Comparison of ENCODE assay signal across 16 cellular contexts in the genomic region with DNA sequence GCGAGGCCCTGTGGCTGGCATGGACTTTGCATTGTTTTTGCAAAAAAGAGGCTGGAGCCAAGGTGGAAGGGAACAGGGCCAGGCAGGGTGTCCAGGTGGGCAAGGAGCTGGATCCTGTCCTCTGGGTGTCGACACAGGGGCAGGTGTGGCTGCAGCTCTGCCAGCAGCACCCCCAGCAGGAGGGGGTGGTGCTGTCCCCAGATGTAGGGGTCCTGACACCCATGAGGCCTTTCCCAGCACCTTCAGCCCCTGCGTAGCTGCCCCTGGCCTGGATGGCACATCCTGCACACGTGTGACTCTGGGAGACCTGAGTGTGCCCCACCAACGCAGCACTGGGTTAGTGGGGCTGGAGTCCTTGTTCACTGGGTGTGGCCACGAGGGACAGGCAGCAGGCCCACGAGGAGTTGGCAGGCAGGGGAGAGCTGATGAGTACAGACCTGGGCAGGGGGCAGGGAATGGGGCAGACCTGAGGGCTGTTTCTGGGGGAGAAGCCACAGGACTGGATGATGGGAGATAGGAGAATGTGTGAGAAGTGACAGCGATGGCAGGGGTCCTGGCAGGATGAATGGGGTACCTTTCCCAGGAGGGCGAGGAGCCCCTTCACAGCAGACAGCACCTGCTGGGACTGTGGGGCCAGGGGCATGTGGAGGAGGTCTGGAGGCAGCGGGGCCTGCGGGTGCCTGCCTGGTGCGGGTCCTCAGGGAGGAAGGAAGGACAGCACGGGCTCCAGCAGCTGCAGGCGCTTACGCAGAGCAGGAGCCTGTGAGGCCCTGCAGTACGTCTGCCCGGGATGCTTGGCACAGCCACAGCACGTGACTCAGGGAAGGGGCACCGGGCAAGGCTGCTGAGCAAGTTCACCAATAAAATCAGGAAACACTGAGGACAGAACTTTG. TPM values are rescaled to one million over a fixed set of nuclear protein-coding genes. Genes with fewer than 3 reads are reported as not detected.
DNase-seq lines count a peak whose midpoint lies in the region; ATAC-seq and TF ChIP-seq lines count a peak whose summit lies in the region.
"Had no signal": no experiment of that assay in that cellular context is flagged by ENCODE, and none has a peak within 500 bp of the region (broad histone marks: within the 10 kb centered on the region; RNA-seq: fewer than 3 reads in every experiment).

No MANE protein-coding gene starts in this region.

- no peak overlapping the region for H2AFZ ChIP-seq in neuronal stem cell (ENCODE audit: low read length)

- no peak overlapping the region for H2BK5ac ChIP-seq in neuronal stem cell (ENCODE audit: low read length)

- H3K27ac ChIP-seq in BLaER1 (no peak overlapping the region), neuronal stem cell (replicated peaks; ENCODE audit: low read length) (no peak overlapping the region)

- H3K27me3 ChIP-seq in BLaER1 (peaks cover 8% of the 10 kb centered on the region), neuronal stem cell (ENCODE audit: control insufficient read depth in 3 of 3, insufficient read depth in 3 of 3, low read depth in 1 of 3, low read length in 3 of 3) (peaks cover 0 to 15% (median 14%) of the 10 kb centered on the region in 3 experiments)

- H3K4me2 ChIP-seq in BLaER1 (peak overlapping the region; percentile 30), neuronal stem cell (ENCODE audit: insufficient read depth, low read length, poor library complexity, severe bottlenecking) (no peak overlapping the region)

- ATAC-seq in stimulated activated naive CD8-positive, alpha-beta T cell treated with anti-CD3 and anti-CD28 coated beads, Interleukin-15, Interleukin-2, amounts not matched to agents 100 U/mL and 50 U/mL, for 24 hours = no peak
- ATAC-seq: HepG2 had no signal

- no peak overlapping the region for H3K4me3 ChIP-seq in BLaER1
- H3K4me3 ChIP-seq in neuronal stem cell (ENCODE audit: low read length in 2 of 2) = no peak overlapping the region

- H2BK12ac ChIP-seq in neuronal stem cell (ENCODE audit: low read length) = no peak overlapping the region

- no peak overlapping the region for H4K91ac ChIP-seq in neuronal stem cell (ENCODE audit: low read depth, low read length, poor library complexity)

- peaks cover 26% of the 10 kb centered on the region for H3K4me1 ChIP-seq in BLaER1
- peaks cover 0 to 11% of the 10 kb centered on the region in 2 donors for H3K4me1 ChIP-seq in neuronal stem cell (ENCODE audit: control insufficient read depth in 2 of 2, insufficient read depth in 1 of 2, low read depth in 1 of 2, low read length in 2 of 2)

- H3K14ac ChIP-seq in neuronal stem cell (ENCODE audit: low read length) = no peak overlapping the region

- no peak overlapping the region for H2BK120ac ChIP-seq in neuronal stem cell (ENCODE audit: low read depth, low read length)

- H3K36me3 ChIP-seq in BLaER1 (no peaks in the 10 kb centered on the region), neuronal stem cell (replicated peaks in 1 of 2; ENCODE audit: control insufficient read depth in 2 of 2, insufficient read depth in 2 of 2, low read length in 2 of 2) (peaks cover 0 to 2% of the 10 kb centered on the region in 2 donors)

- H4K20me1 ChIP-seq in BLaER1 = no peaks in the 10 kb centered on the region

- no peak for TF ChIP-seq EP300 in Ishikawa (IDR thresholded peaks at IDR 0.05; ENCODE audit: borderline replicate concordance)

- peaks cover 7% of the 10 kb centered on the region for H3K79me1 ChIP-seq in neuronal stem cell (ENCODE audit: low read depth, low read length)

- DNase-seq in dermis blood vessel endothelial cell (peak; percentile 27), neuronal stem cell (ENCODE audit: low spot score) (no peak), germinal center (ENCODE audit: low spot score) (no peak)
- DNase-seq in stimulated activated CD4-positive, alpha-beta T cell treated with anti-CD3 and anti-CD28 coated beads, Interleukin-2, amount 100 ng/mL, for 48 hours = no peak
- no peak for DNase-seq in stimulated activated naive CD8-positive, alpha-beta T cell treated with anti-CD3 and anti-CD28 coated beads, Interleukin-15, Interleukin-2, amounts not matched to agents 100 U/mL and 50 U/mL, for 24 hours
- no peak for DNase-seq in activated naive CD4-positive, alpha-beta T cell treated with Interleukin-2 at 50 U/mL for 16 hours
- DNase-seq: COR-L47; MV-4-11; NCI-H2029; occipital lobe; stimulated activated CD4-positive, alpha-beta T cell treated with anti-CD3 and anti-CD28 coated beads, Interleukin-4, amount 100 ng/mL, for 1 hour had no signal

- H3K9ac ChIP-seq in BLaER1 (no peak overlapping the region), neuronal stem cell (ENCODE audit: low read depth, low read length, poor library complexity) (no peak overlapping the region)

- H2BK15ac ChIP-seq in neuronal stem cell (ENCODE audit: low read length) = no peak overlapping the region

- H2AK5ac ChIP-seq in neuronal stem cell (ENCODE audit: low read depth, low read length) = peak overlapping the region; percentile 47

- no peak overlapping the region for H3K4ac ChIP-seq in neuronal stem cell (ENCODE audit: low read length)

- H4K8ac ChIP-seq in neuronal stem cell (ENCODE audit: low read depth, low read length) = no peak overlapping the region

- H3K23ac ChIP-seq in neuronal stem cell (ENCODE audit: low read depth, low read length, poor library complexity) = no peak overlapping the region

- no CpG with 5 or more reads among the region's 19 CpGs for WGBS in neuronal stem cell (ENCODE audit: extremely low coverage in 2 of 2, insufficient read length in 2 of 2, insufficient replicate concordance in 1 of 2), 2 donors

- H3K9me3 ChIP-seq in BLaER1 (no peaks in the 10 kb centered on the region), neuronal stem cell (replicated peaks in 1 of 2; ENCODE audit: control insufficient read depth in 2 of 2, insufficient read depth in 1 of 2, low read depth in 1 of 2, low read length in 2 of 2) (peaks cover 4 to 11% of the 10 kb centered on the region in 2 donors)

- TF ChIP-seq RAD21 in Ishikawa (IDR thresholded peaks at IDR 0.05; ENCODE audit: low read depth) = no peak

- H3K18ac ChIP-seq in neuronal stem cell (ENCODE audit: low read length) = peak overlapping the region; percentile 72

TF ChIP-seq in Ishikawa, 13 proteins besides CTCF, POLR2A, EP300 and RAD21:
- no peak for TF ChIP-seq CEBPB (IDR thresholded peaks at IDR 0.05)
- TF ChIP-seq TAF1 (IDR thresholded peaks at IDR 0.05; ENCODE audit: low read depth) = no peak
- 0 out of 2 replicates have a peak, but pooled peaks have one; percentile 20 for TF ChIP-seq NFIC (IDR thresholded peaks at IDR 0.05)
- TF ChIP-seq, protein P1, sequence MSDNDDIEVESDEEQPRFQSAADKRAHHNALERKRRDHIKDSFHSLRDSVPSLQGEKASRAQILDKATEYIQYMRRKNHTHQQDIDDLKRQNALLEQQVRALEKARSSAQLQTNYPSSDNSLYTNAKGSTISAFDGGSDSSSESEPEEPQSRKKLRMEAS (IDR thresholded peaks at IDR 0.05) = no peak
- no peak for TF ChIP-seq YY1 (IDR thresholded peaks at IDR 0.05; ENCODE audit: low read depth)
- no peak for TF ChIP-seq CREB1 (IDR thresholded peaks at IDR 0.05; ENCODE audit: low read depth)
- no peak for TF ChIP-seq FOXM1 (IDR thresholded peaks at IDR 0.05; ENCODE audit: borderline replicate concordance, low read depth)
- TF ChIP-seq, protein P2, sequence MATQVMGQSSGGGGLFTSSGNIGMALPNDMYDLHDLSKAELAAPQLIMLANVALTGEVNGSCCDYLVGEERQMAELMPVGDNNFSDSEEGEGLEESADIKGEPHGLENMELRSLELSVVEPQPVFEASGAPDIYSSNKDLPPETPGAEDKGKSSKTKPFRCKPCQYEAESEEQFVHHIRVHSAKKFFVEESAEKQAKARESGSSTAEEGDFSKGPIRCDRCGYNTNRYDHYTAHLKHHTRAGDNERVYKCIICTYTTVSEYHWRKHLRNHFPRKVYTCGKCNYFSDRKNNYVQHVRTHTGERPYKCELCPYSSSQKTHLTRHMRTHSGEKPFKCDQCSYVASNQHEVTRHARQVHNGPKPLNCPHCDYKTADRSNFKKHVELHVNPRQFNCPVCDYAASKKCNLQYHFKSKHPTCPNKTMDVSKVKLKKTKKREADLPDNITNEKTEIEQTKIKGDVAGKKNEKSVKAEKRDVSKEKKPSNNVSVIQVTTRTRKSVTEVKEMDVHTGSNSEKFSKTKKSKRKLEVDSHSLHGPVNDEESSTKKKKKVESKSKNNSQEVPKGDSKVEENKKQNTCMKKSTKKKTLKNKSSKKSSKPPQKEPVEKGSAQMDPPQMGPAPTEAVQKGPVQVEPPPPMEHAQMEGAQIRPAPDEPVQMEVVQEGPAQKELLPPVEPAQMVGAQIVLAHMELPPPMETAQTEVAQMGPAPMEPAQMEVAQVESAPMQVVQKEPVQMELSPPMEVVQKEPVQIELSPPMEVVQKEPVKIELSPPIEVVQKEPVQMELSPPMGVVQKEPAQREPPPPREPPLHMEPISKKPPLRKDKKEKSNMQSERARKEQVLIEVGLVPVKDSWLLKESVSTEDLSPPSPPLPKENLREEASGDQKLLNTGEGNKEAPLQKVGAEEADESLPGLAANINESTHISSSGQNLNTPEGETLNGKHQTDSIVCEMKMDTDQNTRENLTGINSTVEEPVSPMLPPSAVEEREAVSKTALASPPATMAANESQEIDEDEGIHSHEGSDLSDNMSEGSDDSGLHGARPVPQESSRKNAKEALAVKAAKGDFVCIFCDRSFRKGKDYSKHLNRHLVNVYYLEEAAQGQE (IDR thresholded peaks at IDR 0.05; ENCODE audit: low read depth) = no peak
- TF ChIP-seq TCF12 (IDR thresholded peaks at IDR 0.05; ENCODE audit: low read depth) = no peak
- TF ChIP-seq EGR1 (IDR thresholded peaks at IDR 0.05) = no peak
- TF ChIP-seq, protein P3, sequence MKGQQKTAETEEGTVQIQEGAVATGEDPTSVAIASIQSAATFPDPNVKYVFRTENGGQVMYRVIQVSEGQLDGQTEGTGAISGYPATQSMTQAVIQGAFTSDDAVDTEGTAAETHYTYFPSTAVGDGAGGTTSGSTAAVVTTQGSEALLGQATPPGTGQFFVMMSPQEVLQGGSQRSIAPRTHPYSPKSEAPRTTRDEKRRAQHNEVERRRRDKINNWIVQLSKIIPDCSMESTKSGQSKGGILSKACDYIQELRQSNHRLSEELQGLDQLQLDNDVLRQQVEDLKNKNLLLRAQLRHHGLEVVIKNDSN (IDR thresholded peaks at IDR 0.05) = peak; percentile 90
TF ChIP-seq in Ishikawa: peak in this region for 2.

RNA-seq across cellular contexts. Expression of a gene that starts 3.6 kb away (rescaled TPM):
- total RNA-seq in dermis blood vessel endothelial cell = not detected in 2 replicates
- 1.6 TPM for polyA plus RNA-seq in neuronal stem cell (2013, experiment 1 of 2)
- polyA plus RNA-seq in neuronal stem cell (2013, experiment 2 of 2) = 1.2 TPM
- total RNA-seq: activated T-helper 2 cell treated with anti-CD3 and anti-CD28 coated beads, Interferon-gamma antibody, Interleukin-2, Interleukin-4, amounts not matched to agents 10 μg/mL and 5 μg/mL and 100 μg/mL, durations not matched to agents 14 hours and 24 hours and 36 hours; HepG2 had no signal
- polyA plus RNA-seq: fibroblast of lung, HepG2 had no signal
